Comparison of ENCODE assay signal across 20 cellular contexts in genomic region chr15:49041406-49041805, GRCh38. TPM values are rescaled to one million over a fixed set of nuclear protein-coding genes. Genes with fewer than 3 reads are reported as not detected.
DNase-seq lines count a peak whose midpoint lies in the region; TF ChIP-seq lines count a peak whose summit lies in the region.
"Had no signal": no experiment of that assay in that cellular context is flagged by ENCODE, and none has a peak within 500 bp of the region (broad histone marks: within the 10 kb centered on the region; RNA-seq: fewer than 3 reads in every experiment).

No MANE protein-coding gene starts in this region.

- H3K36me3 ChIP-seq in SK-N-MC (ENCODE audit: insufficient read depth, low read length) = no peaks in the 10 kb centered on the region
- no peaks in the 10 kb centered on the region for H3K36me3 ChIP-seq in SJCRH30
- H3K36me3 ChIP-seq in MM.1S (replicated peaks; ENCODE audit: insufficient read depth, low read length) = no peaks in the 10 kb centered on the region
- H3K36me3 ChIP-seq: gastroesophageal sphincter, ovary, sigmoid colon had no signal

- peak overlapping the region; percentile 61 for H3K27ac ChIP-seq in SK-N-MC
- no peak overlapping the region for H3K27ac ChIP-seq in SJCRH30
- H3K27ac ChIP-seq in MM.1S (ENCODE audit: low read length) = no peak overlapping the region
- H3K27ac ChIP-seq: gastroesophageal sphincter, ovary had no signal

- DNase-seq in EH (ENCODE audit: low read depth) = peak; percentile 44
- no peak for DNase-seq in SK-N-MC (ENCODE audit: low read depth, low spot score)
- peak; percentile 40 for DNase-seq in fibroblast of the aortic adventitia (ENCODE audit: low read depth)
- peak; percentile 13 for DNase-seq in putamen (ENCODE audit: low spot score)
- no peak for DNase-seq in SJCRH30
- DNase-seq in NOMO-1 treated with DMSO at 0.1 percent for 48 hours (lab: John Stamatoyannopoulos, UW; ENCODE audit: unreplicated experiment) = no peak
- DNase-seq in MM.1S = no peak
- DNase-seq: activated CD4-positive, alpha-beta T cell treated with anti-CD3 and anti-CD28 coated beads, Interleukin-2, amount 10 ng/mL, durations not matched to agents 7 days and 5 days; activated CD8-positive, alpha-beta memory T cell treated with anti-CD3 and anti-CD28 coated beads, Interleukin-2, amount 50 U/mL, for 4 hours; AML-193; Calu3; cortex of kidney; left ventricle myocardium superior; NCI-H1694 treated with DMSO at 0.1 percent for 48 hours; NCI-H446 treated with DMSO at 0.1 percent for 48 hours; NK-92 treated with Interleukin-12 subunit alpha and Interleukin-12 subunit beta, amount 100 ng/mL, for 24 hours; ovary; RPMI8226; sigmoid colon had no signal

- H3K4me1 ChIP-seq in SJCRH30 = peaks cover 35% of the 10 kb centered on the region
- H3K4me1 ChIP-seq in MM.1S (ENCODE audit: low read length) = peaks cover 17% of the 10 kb centered on the region

- H3K9ac ChIP-seq in SK-N-MC (ENCODE audit: insufficient read length) = peak overlapping the region; percentile 24
- no peak overlapping the region for H3K9ac ChIP-seq in MM.1S (ENCODE audit: low read length)

- TF ChIP-seq CTCF in fibroblast of the aortic adventitia (IDR thresholded peaks at IDR 0.05; ENCODE audit: insufficient read depth, low read length) = no peak
- TF ChIP-seq CTCF in MM.1S (IDR thresholded peaks at IDR 0.05; ENCODE audit: low read length) = no peak

- no peaks in the 10 kb centered on the region for H3K9me2 ChIP-seq in MM.1S (replicated peaks; ENCODE audit: insufficient read depth, low read length)

- H3F3A ChIP-seq in MM.1S (ENCODE audit: insufficient read depth, low read length) = no peaks in the 10 kb centered on the region

- H2AFZ ChIP-seq in MM.1S (ENCODE audit: low read length) = no peak overlapping the region

- H3K79me2 ChIP-seq in MM.1S (ENCODE audit: low read length) = peaks cover 95% of the 10 kb centered on the region

- no peaks in the 10 kb centered on the region for H3K9me3 ChIP-seq in SK-N-MC (ENCODE audit: low read depth, low read length)
- H3K9me3 ChIP-seq in SJCRH30 (replicated peaks) = no peaks in the 10 kb centered on the region
- no peaks in the 10 kb centered on the region for H3K9me3 ChIP-seq in MM.1S (replicated peaks; ENCODE audit: insufficient read depth, low read length)
- H3K9me3 ChIP-seq: gastroesophageal sphincter, ovary, sigmoid colon had no signal

- no peaks in the 10 kb centered on the region for H3K27me3 ChIP-seq in SJCRH30
- no peaks in the 10 kb centered on the region for H3K27me3 ChIP-seq in MM.1S (replicated peaks; ENCODE audit: insufficient read depth, low read length)
- H3K27me3 ChIP-seq: gastroesophageal sphincter, ovary, sigmoid colon had no signal

- H3K4me2 ChIP-seq in MM.1S (ENCODE audit: low read depth, low read length) = no peak overlapping the region

- H3K4me3 ChIP-seq in SK-N-MC (peak overlapping the region; percentile 47), fibroblast of the aortic adventitia (ENCODE audit: low read depth, low read length) (peak overlapping the region; percentile 16), SJCRH30 (no peak overlapping the region), MM.1S (ENCODE audit: low read length) (no peak overlapping the region)
- H3K4me3 ChIP-seq: gastroesophageal sphincter, ovary, sigmoid colon had no signal

- H4K20me1 ChIP-seq in MM.1S (ENCODE audit: insufficient read depth, low read length) = no peaks in the 10 kb centered on the region

RNA-seq across cellular contexts. Expression of gene SECISBP2L, which starts 4.8 kb away (rescaled TPM):
- total RNA-seq in fibroblast of the aortic adventitia (ENCODE audit: low replicate concordance) = 45.7 and 48.9 TPM in 2 replicates
- 19.3 and 23.5 TPM in 2 replicates for total RNA-seq in SJCRH30 (2014; rRNA removed; shearing (Covaris generic))

Comparison
In these comparisons a context has a peak if more than half of its experiments do, and no peak if none do; other contexts are left out.
1. DNase-seq: peak in EH (single experiment), fibroblast of the aortic adventitia (single experiment) and putamen (single experiment); none in SK-N-MC (single experiment), SJCRH30 (0 of 2), NOMO-1 treated with DMSO at 0.1 percent for 48 hours (single experiment) and MM.1S (single experiment).
2. H3K4me3 ChIP-seq: peak in SK-N-MC (single experiment) and fibroblast of the aortic adventitia (single experiment); none in SJCRH30 (single experiment) and MM.1S (single experiment).